In genomic region chr3:8972614-8973013, GRCh38 we compare ENCODE assay signal across 1 cellular context.
TF ChIP-seq lines count a peak whose summit lies in the region.

No MANE protein-coding gene starts in this region.

TF ChIP-seq in K562, 482 proteins besides CTCF, POLR2A, EP300 and RAD21 (continued from another document and continues in another):
- no peak for TF ChIP-seq IRF9 (tag; IDR thresholded peaks at IDR 0.05)
- TF ChIP-seq NFIC (IDR thresholded peaks at IDR 0.05): peak; percentile 96
- TF ChIP-seq NFIX (CRISPR knock-in tag; IDR thresholded peaks at IDR 0.05; ENCODE audit: low read depth): peak; percentile 31; the same call in 1 of the 2 replicates
- TF ChIP-seq ATF1 (CRISPR knock-in tag; IDR thresholded peaks at IDR 0.05): no peak
- TF ChIP-seq ATF1 (tag; IDR thresholded peaks at IDR 0.05): peak; percentile 32; the same call in 1 of the 2 replicates
- peak; percentile 85 for TF ChIP-seq JUND (IDR thresholded peaks at IDR 0.05; ENCODE audit: borderline replicate concordance, low read depth, low read length)
- peak; percentile 83; the same call in 2 of the 3 replicates for TF ChIP-seq JUND (tag; IDR thresholded peaks at IDR 0.05; ENCODE audit: borderline replicate concordance, low read depth, low read length)
- no peak for TF ChIP-seq NCOR1 (IDR thresholded peaks at IDR 0.05)
- no peak for TF ChIP-seq ZNF449 (CRISPR knock-in tag; IDR thresholded peaks at IDR 0.05)
- TF ChIP-seq CHD2 (IDR thresholded peaks at IDR 0.05; ENCODE audit: low read depth, low read length): 0 out of 2 replicates have a peak, but pooled peaks have one; percentile 20
- TF ChIP-seq JUN (IDR thresholded peaks at IDR 0.05; ENCODE audit: borderline replicate concordance, low read depth, low read length): 0 out of 2 replicates have a peak, but pooled peaks have one; percentile 41
- TF ChIP-seq JUN (CRISPR knock-in tag; IDR thresholded peaks at IDR 0.05; ENCODE audit: borderline replicate concordance): no peak
- TF ChIP-seq DPF2 (IDR thresholded peaks at IDR 0.05): peak; percentile 47; the same call in 1 of the 2 replicates
- 0 out of 2 replicates have a peak, but pooled peaks have one; percentile 29 for TF ChIP-seq ARID1B (IDR thresholded peaks at IDR 0.05)
- no peak for TF ChIP-seq ZNF518B (CRISPR knock-in tag; IDR thresholded peaks at IDR 0.05)
- TF ChIP-seq CBFA2T3 (IDR thresholded peaks at IDR 0.05): peak; percentile 35
- TF ChIP-seq EHMT2 (IDR thresholded peaks at IDR 0.05): peak; percentile 32; the same call in 1 of the 2 replicates
- TF ChIP-seq KDM1A (IDR thresholded peaks at IDR 0.05): no peak
- no peak for TF ChIP-seq TAF7 (tag; IDR thresholded peaks at IDR 0.05)
- TF ChIP-seq SOX6 (IDR thresholded peaks at IDR 0.05): no peak
- no peak for TF ChIP-seq MYNN (IDR thresholded peaks at IDR 0.05)
- no peak for TF ChIP-seq MYNN (CRISPR knock-in tag; IDR thresholded peaks at IDR 0.05)
- TF ChIP-seq BCL6 (CRISPR knock-in tag; IDR thresholded peaks at IDR 0.05): no peak
- peak; percentile 37; the same call in 1 of the 2 replicates for TF ChIP-seq L3MBTL2 (IDR thresholded peaks at IDR 0.05)
- TF ChIP-seq ZNF354B (CRISPR knock-in tag; IDR thresholded peaks at IDR 0.05): no peak
- 0 out of 2 replicates have a peak, but pooled peaks have one; percentile 20 for TF ChIP-seq SMARCA4 (IDR thresholded peaks at IDR 0.05)
- no peak for TF ChIP-seq KLF10 (CRISPR knock-in tag; IDR thresholded peaks at IDR 0.05)
- TF ChIP-seq STAG1 (CRISPR knock-in tag; IDR thresholded peaks at IDR 0.05; ENCODE audit: borderline replicate concordance): no peak
- TF ChIP-seq RBFOX2 (IDR thresholded peaks at IDR 0.05; ENCODE audit: low read depth, low read length): no peak
- peak; percentile 60; the same call in 1 of the 2 replicates for TF ChIP-seq ZNF584 (CRISPR knock-in tag; IDR thresholded peaks at IDR 0.05; ENCODE audit: low read depth)
- peak; percentile 71 for TF ChIP-seq ATF3 (IDR thresholded peaks at IDR 0.05)
- no peak for TF ChIP-seq ATF3 (CRISPR knock-in tag; conservative IDR thresholded peaks at IDR 0.05)
- TF ChIP-seq RCOR1 (IDR thresholded peaks at IDR 0.05; ENCODE audit: borderline replicate concordance in 1 of 2, low read depth in 2 of 2, low read length in 2 of 2): 0 out of 4 replicates have a peak, but pooled peaks of 1 of the 2 experiments have one; percentile 12
- 0 out of 2 replicates have a peak, but pooled peaks have one; percentile 30 for TF ChIP-seq MEF2D (tag; conservative IDR thresholded peaks at IDR 0.05; ENCODE audit: low read depth)
- no peak for TF ChIP-seq ZNF780A (CRISPR knock-in tag; IDR thresholded peaks at IDR 0.05)
- peak; percentile 40; the same call in 1 of the 2 replicates for TF ChIP-seq CTBP1 (IDR thresholded peaks at IDR 0.05; ENCODE audit: borderline replicate concordance)
- no peak for TF ChIP-seq ZC3H4 (CRISPR knock-in tag; IDR thresholded peaks at IDR 0.05; ENCODE audit: borderline replicate concordance)
- TF ChIP-seq MXD1 (CRISPR knock-in tag; IDR thresholded peaks at IDR 0.05; ENCODE audit: borderline replicate concordance, poor library complexity, severe bottlenecking): no peak
- TF ChIP-seq CREM (IDR thresholded peaks at IDR 0.05; ENCODE audit: low read depth): 0 out of 2 replicates have a peak, but pooled peaks have one; percentile 13
- TF ChIP-seq ERF (CRISPR knock-in tag; IDR thresholded peaks at IDR 0.05): no peak
- peak; percentile 84 for TF ChIP-seq RBM25 (IDR thresholded peaks at IDR 0.05; ENCODE audit: low read depth, low read length, severe bottlenecking)
- TF ChIP-seq MEIS2 (IDR thresholded peaks at IDR 0.05; ENCODE audit: partially characterized antibody): peak; percentile 18
- peak in 1 of 2 experiments; percentile 33; a peak in 1 of 4 replicates for TF ChIP-seq MNT (conservative IDR thresholded peaks at IDR 0.05)
- TF ChIP-seq ETV6 (IDR thresholded peaks at IDR 0.05; ENCODE audit: borderline replicate concordance in 1 of 2, low read depth in 2 of 2, low read length in 1 of 2): no peak
- no peak for TF ChIP-seq ETV6 (CRISPR knock-in tag; IDR thresholded peaks at IDR 0.05; ENCODE audit: borderline replicate concordance)
- peak; percentile 19 for TF ChIP-seq SP2 (IDR thresholded peaks at IDR 0.05; ENCODE audit: extremely low read depth, low read depth, low read length, poor library complexity, severe bottlenecking)
- TF ChIP-seq FOSL1 (tag; conservative IDR thresholded peaks at IDR 0.05): peak; percentile 86
- TF ChIP-seq STAT6 (CRISPR knock-in tag; IDR thresholded peaks at IDR 0.05): no peak
- TF ChIP-seq USF2 (CRISPR knock-in tag; IDR thresholded peaks at IDR 0.05): peak; percentile 90
- TF ChIP-seq PKNOX1 (IDR thresholded peaks at IDR 0.05): peak; percentile 65
- TF ChIP-seq ZNF384 (IDR thresholded peaks at IDR 0.05; ENCODE audit: low read depth, low read length): peak; percentile 87
